21 cellular contexts compared by ENCODE assay signal in genomic region chr18:60050821-60051220, GRCh38.
A peak's percentile ranks its signal among the peaks of the same experiment; 100 is the strongest.
DNase-seq lines count a peak whose midpoint lies in the region; ATAC-seq, FAIRE-seq and TF ChIP-seq lines count a peak whose summit lies in the region.
"Had no signal": no experiment of that assay in that cellular context is flagged by ENCODE, and none has a peak within 500 bp of the region (broad histone marks: within the 10 kb centered on the region; RNA-seq: fewer than 3 reads in every experiment).

No MANE protein-coding gene starts in this region.

- FAIRE-seq in GM12878 (lab: Jason Lieb, UNC) = no peak
- FAIRE-seq: A204.1, G401.6 had no signal

- H3K4me1 ChIP-seq in IMR-90 (ENCODE audit: control insufficient read depth, insufficient read depth, low read length) (peaks cover 3% of the 10 kb centered on the region), GM12878 (ENCODE audit: control insufficient read depth, insufficient read depth, low read length) (no peaks in the 10 kb centered on the region; the same call in 1 of the 2 replicates), psoas muscle (no peaks in the 10 kb centered on the region)
- H3K4me1 ChIP-seq: BLaER1, Caco-2 had no signal

- TF ChIP-seq RAD21 in IMR-90 (IDR thresholded peaks at IDR 0.05; ENCODE audit: low read length) = no peak
- no peak for TF ChIP-seq RAD21 in GM12878 (IDR thresholded peaks at IDR 0.05; ENCODE audit: insufficient read depth, low read depth, low read length)

- DNase-seq in IMR-90 (no peak), GM12878 (ENCODE audit: low read depth, low spot score) (no peak), psoas muscle (no peak), NCI-H2196 (lab: John Stamatoyannopoulos, UW; ENCODE audit: unreplicated experiment) (no peak)
- no peak for DNase-seq in activated CD4-positive, CD25-positive, alpha-beta regulatory T cell treated with anti-CD3 and anti-CD28 coated beads, Interleukin-2, amount 50 U/mL, for 72 hours
- DNase-seq: Caco-2; CD4-positive, CD25-positive, alpha-beta regulatory T cell; CD8-positive, alpha-beta T cell; DMS153; DND-41; H9 had no signal

- BruUV-seq in IMR-90 (replicated peaks; lab: Mats Ljungman, UMichigan) = no TSS peak
- no TSS peak for BruUV-seq in GM12878 (replicated peaks; lab: Mats Ljungman, UMichigan)

- no peaks in the 10 kb centered on the region for H3K79me2 ChIP-seq in GM12878 (ENCODE audit: control insufficient read depth, insufficient read depth, low read length)

- no peak overlapping the region for H2BK15ac ChIP-seq in IMR-90 (ENCODE audit: low read depth, low read length)

- TF ChIP-seq CTCF in IMR-90 (conservative IDR thresholded peaks at IDR 0.05; ENCODE audit: low read depth, low read length) = no peak
- no peak for TF ChIP-seq CTCF in GM12878 (IDR thresholded peaks at IDR 0.05 in 2 of 3, conservative IDR thresholded peaks at IDR 0.05 in 1 of 3; ENCODE audit: control insufficient read depth in 2 of 3, extremely low read depth in 1 of 3, insufficient read depth in 1 of 3, low read depth in 3 of 3, low read length in 3 of 3)
- no peak for TF ChIP-seq CTCF in psoas muscle (IDR thresholded peaks at IDR 0.05)

- H3K4me3 ChIP-seq in IMR-90 (ENCODE audit: insufficient read depth, low read depth, low read length) (no peak overlapping the region), GM12878 (no peak overlapping the region), psoas muscle (no peak overlapping the region)
- H3K4me3 ChIP-seq: BLaER1, GM23338 had no signal

- TF ChIP-seq POLR2A in IMR-90 (IDR thresholded peaks at IDR 0.05; ENCODE audit: low read depth, low read length) (no peak), GM12878 (IDR thresholded peaks at IDR 0.05; ENCODE audit: low read depth, low read length) (no peak)

- H3K18ac ChIP-seq in IMR-90 (ENCODE audit: low read depth, low read length) = no peak overlapping the region

- TF ChIP-seq EP300 in GM12878 (IDR thresholded peaks at IDR 0.05; ENCODE audit: borderline replicate concordance in 1 of 2, control insufficient read depth in 1 of 2, low read depth in 2 of 2, low read length in 2 of 2) = no peak

- POLR2A ChIA-PET in IMR-90 (lab: Charles Lee; ENCODE audit: unreplicated experiment) (no interaction called here), GM12878 (lab: Charles Lee) (no interaction called here)

- peaks cover 12% of the 10 kb centered on the region for H3K9me1 ChIP-seq in IMR-90 (ENCODE audit: insufficient read depth, low read length)

- no peak overlapping the region for H3K4me2 ChIP-seq in IMR-90 (ENCODE audit: low read depth, low read length)
- no peak overlapping the region for H3K4me2 ChIP-seq in GM12878 (ENCODE audit: control insufficient read depth, insufficient read depth)
- H3K4me2 ChIP-seq: BLaER1, GM23338 had no signal

- in situ Hi-C loops in IMR-90 (cut with MboI; ENCODE audit: low sequenced_read_pairs) = no loop called here
- in situ Hi-C loops in GM12878 (cut with MboI) = no loop called here

- H3K9ac ChIP-seq in IMR-90 (ENCODE audit: low read depth, low read length) (no peak overlapping the region), GM12878 (ENCODE audit: control insufficient read depth, insufficient read depth, low read length) (no peak overlapping the region)
- H3K9ac ChIP-seq: BLaER1 had no signal

- RAD21 ChIA-PET in GM12878 (lab: Charles Lee; ENCODE audit: unreplicated experiment) = no interaction called here

- no peaks in the 10 kb centered on the region for H3K27me3 ChIP-seq in IMR-90 (ENCODE audit: control insufficient read depth, insufficient read depth, low read length)
- no peaks in the 10 kb centered on the region for H3K27me3 ChIP-seq in GM12878 (replicated peaks in 1 of 2; ENCODE audit: control insufficient read depth in 2 of 2, insufficient read depth in 2 of 2, low read length in 1 of 2)
- peaks cover 0 to 2% (median 0%) of the 10 kb centered on the region in 3 donors for H3K27me3 ChIP-seq in psoas muscle (ENCODE audit: insufficient read depth in 3 of 3, low read length in 2 of 3)
- H3K27me3 ChIP-seq: BLaER1 had no signal

- no peaks in the 10 kb centered on the region for H3K79me1 ChIP-seq in IMR-90 (ENCODE audit: low read depth in 1 of 2, low read length in 2 of 2)

- intact Hi-C loops in IMR-90 (cut with micrococcal nuclease) = no loop called here
- intact Hi-C loops in GM12878 (cut with micrococcal nuclease; ENCODE audit: unreplicated experiment) = no loop called here
- intact Hi-C loops in psoas muscle (cut with DNase I) = no loop called here

- no CpG with 5 or more reads among the region's 1 CpG for WGBS in IMR-90 (ENCODE audit: extremely low coverage in 2 of 2, insufficient read length in 1 of 2), 2 experiments
- 0% methylated on average over 1 of the region's 1 CpG for WGBS in GM12878 (ENCODE audit: insufficient coverage, insufficient replicate concordance, low lambda C conversion rate, missing lambda C conversion rate)
- 81 to 93% (median 91%) methylated on average over 1 of the region's 1 CpG for WGBS in psoas muscle, 3 donors

- H4K20me1 ChIP-seq in IMR-90 (ENCODE audit: insufficient read depth, low read length) (no peaks in the 10 kb centered on the region), GM12878 (ENCODE audit: control insufficient read depth, insufficient read depth) (no peaks in the 10 kb centered on the region)
- H4K20me1 ChIP-seq: BLaER1 had no signal

- dilution Hi-C loops in IMR-90 (cut with HindIII; ENCODE audit: low sequenced_read_pairs, unreplicated experiment) = no loop called here

- H3K4ac ChIP-seq in IMR-90 (ENCODE audit: low read depth, low read length) = no peak overlapping the region

- H3K27ac ChIP-seq in IMR-90 (ENCODE audit: insufficient read depth, low read length) = no peak overlapping the region
- no peak overlapping the region for H3K27ac ChIP-seq in GM12878 (ENCODE audit: control insufficient read depth, insufficient read depth)
- no peak overlapping the region for H3K27ac ChIP-seq in psoas muscle
- H3K27ac ChIP-seq: 22Rv1, BLaER1, C4-2B had no signal

- H3K9me3 ChIP-seq in IMR-90 (ENCODE audit: control insufficient read depth, insufficient read depth, low read length) = no peaks in the 10 kb centered on the region
- H3K9me3 ChIP-seq in GM12878 (replicated peaks; ENCODE audit: control insufficient read depth, insufficient read depth, low read length) = no peaks in the 10 kb centered on the region
- no peaks in the 10 kb centered on the region for H3K9me3 ChIP-seq in psoas muscle
- H3K9me3 ChIP-seq: Caco-2 had no signal

- no peak overlapping the region for H3K23ac ChIP-seq in IMR-90 (ENCODE audit: low read depth, low read length)

- H2BK20ac ChIP-seq in IMR-90 (ENCODE audit: low read depth, low read length) = peak overlapping the region; percentile 55; the same call in 1 of the 2 replicates

- no peak overlapping the region; the same call in 1 of the 2 replicates for H2AK5ac ChIP-seq in IMR-90 (ENCODE audit: low read depth, low read length)

- SMC1A ChIA-PET in GM12878 (lab: Charles Lee; ENCODE audit: uncharacterized antibody, unreplicated experiment) = no interaction called here

- no peak overlapping the region for H4K5ac ChIP-seq in IMR-90 (ENCODE audit: low read depth, low read length)

- H2AFZ ChIP-seq in IMR-90 (replicated peaks; ENCODE audit: low read length, poor library complexity) (no peak overlapping the region), GM12878 (ENCODE audit: control insufficient read depth, low read depth, low read length) (no peak overlapping the region)
- H2AFZ ChIP-seq: GM23338 had no signal

- no peak overlapping the region for H2BK120ac ChIP-seq in IMR-90 (ENCODE audit: low read depth, low read length)

- CTCF ChIA-PET in IMR-90 (lab: Yijun Ruan, JAX) = no interaction called here
- CTCF ChIA-PET in GM12878 (lab: Yijun Ruan, JAX) = no interaction called here

- H4K91ac ChIP-seq in IMR-90 (ENCODE audit: insufficient read depth, low read depth, low read length) = no peak overlapping the region

- no peak overlapping the region for H4K8ac ChIP-seq in IMR-90 (ENCODE audit: low read depth in 2 of 2, low read length in 2 of 2)

- no peak overlapping the region for H3K14ac ChIP-seq in IMR-90 (replicated peaks; ENCODE audit: low read depth, low read length)

- no peaks in the 10 kb centered on the region for H3K36me3 ChIP-seq in IMR-90 (ENCODE audit: control insufficient read depth, insufficient read depth, low read length)
- H3K36me3 ChIP-seq in GM12878 (ENCODE audit: control insufficient read depth in 2 of 2, insufficient read depth in 2 of 2, low read length in 1 of 2) = no peaks in the 10 kb centered on the region
- no peaks in the 10 kb centered on the region for H3K36me3 ChIP-seq in psoas muscle (ENCODE audit: insufficient read depth in 1 of 2, low read depth in 1 of 2)
- H3K36me3 ChIP-seq: BLaER1 had no signal

- H3K56ac ChIP-seq in IMR-90 (ENCODE audit: extremely low read depth, insufficient read depth, low read length) = no peak overlapping the region

- H2AK9ac ChIP-seq in IMR-90 (replicated peaks; ENCODE audit: low read depth, low read length, poor library complexity) = no peak overlapping the region

- H2BK5ac ChIP-seq in IMR-90 (ENCODE audit: low read depth, low read length, poor library complexity, severe bottlenecking) = no peak overlapping the region

- ATAC-seq in GM18520 (IDR thresholded peaks at IDR 0.05; ENCODE audit: unreplicated experiment) (peak; percentile 57), HG02870 (IDR thresholded peaks at IDR 0.05; ENCODE audit: unreplicated experiment) (peak; percentile 39), IMR-90 (ENCODE audit: low read depth) (no peak), GM12878 (no peak), psoas muscle (no peak), GM21576 (IDR thresholded peaks at IDR 0.05; ENCODE audit: unreplicated experiment) (no peak)
- ATAC-seq: CD8-positive, alpha-beta T cell; GM23338; HCT116 had no signal

TF ChIP-seq in IMR-90, 13 proteins besides CTCF, POLR2A, EP300 and RAD21 (continues in another document):
- TF ChIP-seq NFE2L2 (IDR thresholded peaks at IDR 0.05; ENCODE audit: low read depth, low read length) = no peak

TF ChIP-seq in GM12878, 131 proteins besides CTCF, POLR2A, EP300 and RAD21:
- no peak for TF ChIP-seq ZNF384 (IDR thresholded peaks at IDR 0.05; ENCODE audit: borderline replicate concordance, low read depth, low read length)
- no peak for TF ChIP-seq ZNF207 (IDR thresholded peaks at IDR 0.05; ENCODE audit: borderline replicate concordance)
- TF ChIP-seq NFIC (IDR thresholded peaks at IDR 0.05; ENCODE audit: low read depth, low read length) = peak; percentile 45; the same call in 1 of the 2 replicates
- TF ChIP-seq ZNF274 (IDR thresholded peaks at IDR 0.05; ENCODE audit: insufficient read depth, insufficient read length) = no peak
- TF ChIP-seq SMAD1 (IDR thresholded peaks at IDR 0.05; ENCODE audit: low read depth, partially characterized antibody) = no peak
- TF ChIP-seq RUNX3 (IDR thresholded peaks at IDR 0.05; ENCODE audit: low read length) = peak; percentile 58; the same call in 1 of the 2 replicates
- peak; percentile 58 for TF ChIP-seq JUNB (IDR thresholded peaks at IDR 0.05)
- no peak for TF ChIP-seq STAT3 (IDR thresholded peaks at IDR 0.05; ENCODE audit: low read depth, low read length)

Comparison
In these comparisons a context has a peak if more than half of its experiments do, and no peak if none do; other contexts are left out.
1. ATAC-seq: peak in GM18520 (single experiment) and HG02870 (single experiment); none in IMR-90 (single experiment), GM12878 (single experiment), psoas muscle (0 of 4) and GM21576 (single experiment).